In genomic region chr20:50222568-50223320, GRCh38 we compare ENCODE assay signal across 22 cellular contexts. TPM values are rescaled to one million over a fixed set of nuclear protein-coding genes. Genes with fewer than 3 reads are reported as not detected.
DNase-seq lines count a peak whose midpoint lies in the region; ATAC-seq, FAIRE-seq and TF ChIP-seq lines count a peak whose summit lies in the region.
"Had no signal": no experiment of that assay in that cellular context is flagged by ENCODE, and none has a peak within 500 bp of the region (broad histone marks: within the 10 kb centered on the region; RNA-seq: fewer than 3 reads in every experiment).

No MANE protein-coding gene starts in this region.

- peaks cover 0 to 3% (median 0%) of the 10 kb centered on the region in 5 donors for H3K36me3 Mint-ChIP-seq in naive thymus-derived CD4-positive, alpha-beta T cell
- no peaks in the 10 kb centered on the region for H3K36me3 Mint-ChIP-seq in activated T-helper 2 cell treated with anti-CD3 and anti-CD28 coated beads, Interferon-gamma antibody, Interleukin-2, Interleukin-4, amounts not matched to agents 10 μg/mL and 5 μg/mL and 100 μg/mL, durations not matched to agents 14 hours and 24 hours and 36 hours (ENCODE audit: low read depth)
- H3K36me3 Mint-ChIP-seq: activated naive CD8-positive, alpha-beta T cell treated with anti-CD3 and anti-CD28 coated beads for 36 hours; WTC11 had no signal

- H3K27me3 ChIP-seq in HL-60 (ENCODE audit: insufficient read depth, poor library complexity, severe bottlenecking) (no peaks in the 10 kb centered on the region), K562 (ENCODE audit: control insufficient read depth in 2 of 2, insufficient read depth in 2 of 2, low read length in 2 of 2) (no peaks in the 10 kb centered on the region; a peak in 1 of 5 replicates), thoracic aorta (replicated peaks; ENCODE audit: insufficient read depth) (no peaks in the 10 kb centered on the region)
- H3K27me3 ChIP-seq in naive thymus-derived CD4-positive, alpha-beta T cell (ENCODE audit: control insufficient read depth in 2 of 2, insufficient read depth in 2 of 2, low read length in 2 of 2) = no peaks in the 10 kb centered on the region

- no peak for ATAC-seq in K562
- ATAC-seq in naive thymus-derived CD4-positive, alpha-beta T cell = peak; percentile 31
- ATAC-seq in thoracic aorta (ENCODE audit: insufficient number of reproducible peaks, low FRiP score, low read depth) = no peak
- no peak for ATAC-seq in activated CD4-positive, CD25-positive, alpha-beta regulatory T cell treated with anti-CD3 and anti-CD28 coated beads, Interleukin-2, amount 50 U/mL, for 24 hours
- no peak for ATAC-seq in GM18907 (IDR thresholded peaks at IDR 0.05; ENCODE audit: unreplicated experiment)
- ATAC-seq: right cardiac atrium, WTC11 had no signal

- H3K4me1 Mint-ChIP-seq in naive thymus-derived CD4-positive, alpha-beta T cell = peaks cover 0 to 15% (median 0%) of the 10 kb centered on the region in 7 donors
- peaks cover 15% of the 10 kb centered on the region for H3K4me1 Mint-ChIP-seq in activated T-helper 2 cell treated with anti-CD3 and anti-CD28 coated beads, Interferon-gamma antibody, Interleukin-2, Interleukin-4, amounts not matched to agents 10 μg/mL and 5 μg/mL and 100 μg/mL, durations not matched to agents 14 hours and 24 hours and 36 hours (ENCODE audit: low read depth)
- H3K4me1 Mint-ChIP-seq: WTC11 had no signal

- CTCF ChIA-PET in K562 (lab: Yijun Ruan, JAX; ENCODE audit: low intra/inter-chr PET ratio) = no interaction called here
- CTCF ChIA-PET in naive thymus-derived CD4-positive, alpha-beta T cell (lab: Charles Lee) = no interaction called here

- TF ChIP-seq RAD21 in K562 (CRISPR knock-in tag; conservative IDR thresholded peaks at IDR 0.05 in 1 of 2, IDR thresholded peaks at IDR 0.05 in 1 of 2) = no peak

- POLR2A ChIA-PET in K562 (lab: Yijun Ruan, JAX) = interaction anchor here (1.0 kb wide), 1 partner anchor 24 kb away, joined by 3 read pairs; no protein-coding TSS in a partner anchor
- POLR2A ChIA-PET in naive thymus-derived CD4-positive, alpha-beta T cell (lab: Charles Lee) = no interaction called here

- H3K27ac ChIP-seq in HL-60 (replicated peaks) (peak overlapping the region; percentile 83), K562 (ENCODE audit: extremely low read depth, low read depth, low read length) (no peak overlapping the region), thoracic aorta (peak overlapping the region; percentile 80 to 85)
- no peak overlapping the region for H3K27ac ChIP-seq in naive thymus-derived CD4-positive, alpha-beta T cell (ENCODE audit: low read depth, low read length)
- H3K27ac ChIP-seq: C4-2B, epithelial cell of prostate had no signal

- FAIRE-seq in K562 (lab: Jason Lieb, UNC) = no peak

- H3K4me1 ChIP-seq in K562 (replicated peaks in 1 of 2; ENCODE audit: control insufficient read depth in 2 of 2, insufficient read depth in 2 of 2, low read length in 2 of 2) (peaks cover 0 to 17% of the 10 kb centered on the region in 2 experiments; a peak in 2 of 5 replicates), thoracic aorta (ENCODE audit: control insufficient read depth in 1 of 2, low read depth in 2 of 2) (peaks cover 15 to 47% of the 10 kb centered on the region in 2 donors)
- H3K4me1 ChIP-seq in naive thymus-derived CD4-positive, alpha-beta T cell (ENCODE audit: control insufficient read depth in 2 of 2, insufficient read depth in 2 of 2, low read length in 2 of 2) = no peaks in the 10 kb centered on the region

- H3K27ac Mint-ChIP-seq in naive thymus-derived CD4-positive, alpha-beta T cell = peak overlapping the region in 1 of 9 donors; percentile 2
- H3K27ac Mint-ChIP-seq in activated T-helper 2 cell treated with anti-CD3 and anti-CD28 coated beads, Interferon-gamma antibody, Interleukin-2, Interleukin-4, amounts not matched to agents 10 μg/mL and 5 μg/mL and 100 μg/mL, durations not matched to agents 14 hours and 24 hours and 36 hours = no peak overlapping the region
- H3K27ac Mint-ChIP-seq: activated naive CD8-positive, alpha-beta T cell treated with anti-CD3 and anti-CD28 coated beads for 36 hours; nephron; WTC11 had no signal

- in situ Hi-C loops in K562 (cut with MboI) = no loop called here

- H3K4me3 ChIP-seq in HL-60 (replicated peaks; ENCODE audit: insufficient read depth, low read length) (no peak overlapping the region), K562 (no peak overlapping the region), thoracic aorta (no peak overlapping the region)
- no peak overlapping the region for H3K4me3 ChIP-seq in naive thymus-derived CD4-positive, alpha-beta T cell (ENCODE audit: low read length)

- TF ChIP-seq CTCF in HL-60 (IDR thresholded peaks at IDR 0.05; ENCODE audit: insufficient read depth, low read length) (no peak), K562 (IDR thresholded peaks at IDR 0.05 in 2 of 3, conservative IDR thresholded peaks at IDR 0.05 in 1 of 3; ENCODE audit: insufficient read depth in 2 of 3, low read depth in 1 of 3, low read length in 3 of 3) (no peak), thoracic aorta (IDR thresholded peaks at IDR 0.05) (no peak)

- 54% methylated on average over 16 of the region's 17 CpGs for WGBS in K562 (ENCODE audit: insufficient coverage, low coverage, missing lambda C conversion rate)

- peaks cover 0 to 7% (median 0%) of the 10 kb centered on the region in 5 donors for H3K27me3 Mint-ChIP-seq in naive thymus-derived CD4-positive, alpha-beta T cell
- no peaks in the 10 kb centered on the region for H3K27me3 Mint-ChIP-seq in activated T-helper 2 cell treated with anti-CD3 and anti-CD28 coated beads, Interferon-gamma antibody, Interleukin-2, Interleukin-4, amounts not matched to agents 10 μg/mL and 5 μg/mL and 100 μg/mL, durations not matched to agents 14 hours and 24 hours and 36 hours (ENCODE audit: low read depth)

- H2AFZ ChIP-seq in K562 (ENCODE audit: low read depth, low read length) = no peak overlapping the region

- H3K36me3 ChIP-seq in K562 (ENCODE audit: control insufficient read depth, insufficient read depth, low read length) (no peaks in the 10 kb centered on the region), thoracic aorta (no peaks in the 10 kb centered on the region)
- H3K36me3 ChIP-seq in naive thymus-derived CD4-positive, alpha-beta T cell (ENCODE audit: control insufficient read depth in 2 of 3, insufficient read depth in 3 of 3, low read length in 3 of 3) = no peaks in the 10 kb centered on the region

- H4K20me1 ChIP-seq in K562 (replicated peaks; ENCODE audit: control insufficient read depth, insufficient read depth, low read length) = no peaks in the 10 kb centered on the region

- no peak overlapping the region for H3K4me2 ChIP-seq in K562 (ENCODE audit: insufficient read depth, low read length)

- peaks cover 0 to 4% (median 0%) of the 10 kb centered on the region in 11 donors for H3K9me3 Mint-ChIP-seq in naive thymus-derived CD4-positive, alpha-beta T cell
- peaks cover 5% of the 10 kb centered on the region for H3K9me3 Mint-ChIP-seq in activated T-helper 2 cell treated with anti-CD3 and anti-CD28 coated beads, Interferon-gamma antibody, Interleukin-2, Interleukin-4, amounts not matched to agents 10 μg/mL and 5 μg/mL and 100 μg/mL, durations not matched to agents 14 hours and 24 hours and 36 hours
- H3K9me3 Mint-ChIP-seq: activated naive CD8-positive, alpha-beta T cell treated with anti-CD3 and anti-CD28 coated beads for 36 hours; nephron had no signal

- no TSS peak for BruUV-seq in K562 (replicated peaks; lab: Mats Ljungman, UMichigan)

- no peak for TF ChIP-seq POLR2A in K562 (conservative IDR thresholded peaks at IDR 0.05)

- H3K9ac ChIP-seq in K562 (ENCODE audit: insufficient read depth in 1 of 2, low read depth in 2 of 2, low read length in 2 of 2) = peak overlapping the region in 1 of 2 experiments; percentile 7; a peak in 1 of 4 replicates

- TF ChIP-seq EP300 in K562 (IDR thresholded peaks at IDR 0.05; ENCODE audit: low read length) = no peak

- H3K9me3 ChIP-seq in K562 (replicated peaks; ENCODE audit: control insufficient read depth, insufficient read depth, low read depth, low read length) = no peaks in the 10 kb centered on the region
- peaks cover 0 to 4% (median 0%) of the 10 kb centered on the region in 3 experiments for H3K9me3 ChIP-seq in naive thymus-derived CD4-positive, alpha-beta T cell (ENCODE audit: control insufficient read depth in 2 of 3, low read length in 3 of 3)
- H3K9me3 ChIP-seq in thoracic aorta = no peaks in the 10 kb centered on the region

- no peak for DNase-seq in HL-60 (ENCODE audit: low read depth in 1 of 2, low spot score in 1 of 2)
- no peak for DNase-seq in K562 (ENCODE audit: extremely low read depth in 1 of 4, low spot score in 3 of 4)
- DNase-seq in naive thymus-derived CD4-positive, alpha-beta T cell = no peak
- no peak for DNase-seq in thoracic aorta (ENCODE audit: low spot score)
- no peak for DNase-seq in activated T-helper 2 cell treated with anti-CD3 and anti-CD28 coated beads, Interferon-gamma antibody, Interleukin-2, Interleukin-4, amounts not matched to agents 10 μg/mL and 5 μg/mL and 100 μg/mL, durations not matched to agents 14 hours and 24 hours and 36 hours (ENCODE audit: low spot score)
- no peak for DNase-seq in UCSD-AML1 (lab: John Stamatoyannopoulos, UW; ENCODE audit: unreplicated experiment)
- DNase-seq: activated CD4-positive, alpha-beta T cell treated with anti-CD3 and anti-CD28 coated beads, Interleukin-2, amount 50 U/mL, for 4 hours; activated naive CD8-positive, alpha-beta T cell treated with anti-CD3 and anti-CD28 coated beads for 36 hours; cerebellar nuclear complex; foreskin fibroblast; HCEC 1CT; midbrain; NCI-H1048; NCI-H187; NCI-H69; right cardiac atrium had no signal

- no peaks in the 10 kb centered on the region for H3K79me2 ChIP-seq in K562 (ENCODE audit: control insufficient read depth, insufficient read depth, low read length)

- intact Hi-C loops in K562 (cut with micrococcal nuclease) = no loop called here
- intact Hi-C loops in naive thymus-derived CD4-positive, alpha-beta T cell (cut with micrococcal nuclease) = no loop called here
- intact Hi-C loops in activated T-helper 2 cell treated with anti-CD3 and anti-CD28 coated beads, Interferon-gamma antibody, Interleukin-2, Interleukin-4, amounts not matched to agents 10 μg/mL and 5 μg/mL and 100 μg/mL, durations not matched to agents 14 hours and 24 hours and 36 hours (cut with micrococcal nuclease) = no loop called here

- H3K9me1 ChIP-seq in K562 (ENCODE audit: control insufficient read depth, insufficient read depth, low read length) = no peaks in the 10 kb centered on the region

- H3K4me3 Mint-ChIP-seq in naive thymus-derived CD4-positive, alpha-beta T cell = no peak overlapping the region
- H3K4me3 Mint-ChIP-seq in activated T-helper 2 cell treated with anti-CD3 and anti-CD28 coated beads, Interferon-gamma antibody, Interleukin-2, Interleukin-4, amounts not matched to agents 10 μg/mL and 5 μg/mL and 100 μg/mL, durations not matched to agents 14 hours and 24 hours and 36 hours (ENCODE audit: low read depth) = no peak overlapping the region
- H3K4me3 Mint-ChIP-seq: activated naive CD8-positive, alpha-beta T cell treated with anti-CD3 and anti-CD28 coated beads for 36 hours; nephron; WTC11 had no signal

RNA-seq across cellular contexts. Expression of gene CEBPB, which starts 32.1 kb away (rescaled TPM):
- total RNA-seq in K562 (2011; cell fraction: chromatin; rRNA removed; ENCODE audit: low replicate concordance) = 3.3 and 9.2 TPM in 2 replicates
- total RNA-seq in K562 (2011; cell fraction: nucleolus; rRNA removed) = 18.3 and 19.3 TPM in 2 replicates
- total RNA-seq in K562 (2011; cell fraction: nucleoplasm; rRNA removed) = 8.7 and 9.0 TPM in 2 replicates
- total RNA-seq in K562 (2014; rRNA removed) (41.7 and 51.5 TPM in 2 replicates), K562 (2014; rRNA removed; fragmentation: Illumina TruSeq; extraction: Trizol) (8.1 and 8.3 TPM in 2 replicates), K562 (2015; rRNA removed; fragmentation: Illumina TruSeq; extraction: Trizol) (5.7 and 6.6 TPM in 2 replicates), K562 (2021) (68.2 and 72.6 TPM in 2 replicates), thoracic aorta (100 to 1,000 TPM; 113 to 255 TPM)
- polyA plus RNA-seq in K562 (2011; rRNA removed) (7.8 and 10.8 TPM in 2 replicates), K562 (2014; fragmentation: Illumina TruSeq; extraction: Trizol) (4.6 and 6.8 TPM in 2 replicates), K562 (2014; fragmentation: Nextera tagmentation; extraction: Ambion mirVana) (1 to 10 TPM; 1.2 to 1.5 TPM), K562 (2014; rRNA removed) (47.7 and 57.9 TPM in 2 replicates)
- polyA plus RNA-seq in K562 (2011; cell fraction: cytosol; rRNA removed) = 12.1 and 32.2 TPM in 2 replicates
- 15.5 and 18.1 TPM in 2 replicates for polyA plus RNA-seq in K562 (2011; cell fraction: nucleus; rRNA removed)
- 16.9 and 44.3 TPM in 2 replicates for polyA plus RNA-seq in K562 (2012)
- 1.3 and 1.5 TPM in 2 replicates for polyA minus RNA-seq in K562 (2011; rRNA and poly(A)+ RNA removed)
- 10.1 and 19.9 TPM in 2 replicates for polyA minus RNA-seq in K562 (2011; cell fraction: cytosol; rRNA and poly(A)+ RNA removed)
- 9.3 and 11.7 TPM in 2 replicates for polyA minus RNA-seq in K562 (2011; cell fraction: nucleus; rRNA and poly(A)+ RNA removed)
- 100 to 1,000 TPM in 1 of 5 experiments, 10 to 100 TPM in 4; 27.8 to 201 (median 40.9) TPM for total RNA-seq in naive thymus-derived CD4-positive, alpha-beta T cell
- polyA plus RNA-seq in naive thymus-derived CD4-positive, alpha-beta T cell = 10 to 100 TPM; 12.8 to 14.4 TPM
- total RNA-seq in activated T-helper 2 cell treated with anti-CD3 and anti-CD28 coated beads, Interferon-gamma antibody, Interleukin-2, Interleukin-4, amounts not matched to agents 10 μg/mL and 5 μg/mL and 100 μg/mL, durations not matched to agents 14 hours and 24 hours and 36 hours = 36.2 and 36.4 TPM in 2 replicates

Comparison
In these comparisons a context has a peak if more than half of its experiments do, and no peak if none do; other contexts are left out.
1. H3K27ac ChIP-seq: peak in HL-60 (single experiment) and thoracic aorta (2 of 2); none in K562 (single experiment) and naive thymus-derived CD4-positive, alpha-beta T cell (single experiment).